Comparison of ENCODE assay signal across 8 cellular contexts in the genomic region with DNA sequence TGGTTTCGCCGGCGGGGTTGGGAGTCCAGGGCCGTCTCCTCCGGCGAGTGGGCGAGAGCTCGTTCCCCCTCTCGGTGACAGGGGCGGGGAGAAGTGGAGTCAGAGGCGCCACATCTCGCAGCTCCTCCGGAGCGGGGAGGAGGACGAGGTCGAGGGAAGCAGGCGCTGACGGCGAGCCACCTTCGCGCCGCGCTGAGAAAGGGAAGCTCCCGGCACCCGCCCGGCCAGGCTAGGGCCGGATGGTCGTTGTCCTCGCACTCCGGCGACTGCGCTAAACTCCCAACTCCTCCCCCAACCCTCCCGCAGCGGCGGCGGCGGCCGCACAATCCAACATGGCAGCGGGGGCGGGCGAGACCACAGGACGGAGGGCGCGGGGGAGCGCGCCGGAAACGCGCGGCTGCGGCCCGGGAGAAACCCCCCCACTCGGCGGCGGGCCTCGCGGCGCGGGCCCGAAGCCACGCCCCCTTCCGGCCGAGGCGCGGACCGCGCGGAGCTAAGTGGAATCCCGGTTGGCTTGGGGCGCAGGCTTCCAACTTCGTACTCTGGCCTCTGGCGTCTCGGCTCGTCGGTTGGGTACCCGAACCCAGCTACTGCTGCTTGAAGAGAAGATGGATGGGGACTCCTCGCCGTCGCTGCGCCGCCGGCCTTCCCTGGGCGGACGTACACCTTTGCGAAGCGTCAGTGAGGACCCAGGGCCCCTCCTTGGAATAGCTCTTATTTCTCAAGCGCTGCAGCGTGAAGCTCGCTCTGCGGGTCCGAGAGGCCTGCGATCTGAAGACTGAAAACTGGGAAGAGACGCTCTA. TPM values are rescaled to one million over a fixed set of nuclear protein-coding genes. Genes with fewer than 3 reads are reported as not detected.
DNase-seq lines count a peak whose midpoint lies in the region; ATAC-seq, FAIRE-seq and TF ChIP-seq lines count a peak whose summit lies in the region.

Gene WASL, minus strand, starts transcription at position 270 of the 803 bp plus-strand sequence. Its CDS starts 269 bp downstream, at position 1.

- peak; percentile 68 for ATAC-seq in HG03175 (IDR thresholded peaks at IDR 0.05; ENCODE audit: unreplicated experiment)

- H3K9me3 ChIP-seq in keratinocyte (ENCODE audit: control insufficient read depth, low read depth, low read length): no peaks in the 10 kb centered on the region

- dilution Hi-C loops in keratinocyte (cut with MboI; ENCODE audit: extremely low pct_ligation_motif_present, low sequenced_read_pairs): no loop called here

- DNase-seq in AG09309 (ENCODE audit: low read depth) (peak; percentile 55), NCI-H2227 treated with DMSO at 0.1 percent for 48 hours (lab: John Stamatoyannopoulos, UW) (peak; percentile 91), cerebellar nuclear complex (lab: John Stamatoyannopoulos, UW) (peak; percentile 18 to 70), keratinocyte (ENCODE audit: low read depth, low spot score) (peak; percentile 30)
- peak; percentile 93 for DNase-seq in activated CD4-positive, CD25-positive, alpha-beta regulatory T cell treated with anti-CD3 and anti-CD28 coated beads, Interleukin-2, amount 50 U/mL, for 72 hours
- peak; percentile 78 to 83 (median 83) for DNase-seq in stimulated activated CD4-positive, alpha-beta T cell treated with anti-CD3 and anti-CD28 coated beads, Interleukin-12 subunit alpha, Interleukin-12 subunit beta, amount 100 ng/mL, for 48 hours (ENCODE audit: low read depth in 2 of 3, low spot score in 1 of 3)

- H3K27me3 ChIP-seq in keratinocyte (ENCODE audit: control insufficient read depth, extremely low read depth, insufficient read depth, low read length): no peaks in the 10 kb centered on the region

- H3K36me3 ChIP-seq in keratinocyte (ENCODE audit: control insufficient read depth in 2 of 2, extremely low read depth in 1 of 2, insufficient read depth in 2 of 2, low read length in 2 of 2): no peaks in the 10 kb centered on the region

- no peak for TF ChIP-seq CTCF in AG09309 (IDR thresholded peaks at IDR 0.05; ENCODE audit: control insufficient read depth, insufficient read depth, low read depth, low read length, missing control alignments)
- no peak for TF ChIP-seq CTCF in keratinocyte (optimal IDR thresholded peaks at IDR 0.05 in 1 of 3, IDR thresholded peaks at IDR 0.05 in 1 of 3, conservative IDR thresholded peaks at IDR 0.05 in 1 of 3; ENCODE audit: extremely low read depth in 1 of 3, insufficient read depth in 2 of 3, low read length in 3 of 3)

- H3K4me3 ChIP-seq in AG09309 (ENCODE audit: control insufficient read depth, low read depth, low read length) (peak within 1 kb of the TSS; percentile 90), keratinocyte (ENCODE audit: control insufficient read depth in 2 of 3, extremely low read depth in 1 of 3, insufficient read depth in 2 of 3, low read depth in 1 of 3, low read length in 3 of 3) (peak within 1 kb of the TSS; percentile 68 to 89 (median 84))

- H3K9me1 ChIP-seq in keratinocyte (ENCODE audit: control insufficient read depth, extremely low read depth, insufficient read depth, low read length): no peaks in the 10 kb centered on the region

- peaks cover 10% of the 10 kb centered on the region for H4K20me1 ChIP-seq in keratinocyte (ENCODE audit: control insufficient read depth, extremely low read depth, insufficient read depth, low read length)

- peaks cover 58% of the 10 kb centered on the region for H3K79me2 ChIP-seq in keratinocyte (ENCODE audit: control insufficient read depth, insufficient read depth, low read length)

- peak; percentile 9 for FAIRE-seq in keratinocyte (lab: Jason Lieb, UNC)

- in situ Hi-C loops in GM18951 (cut with MboI; ENCODE audit: low sequenced_read_pairs, unreplicated experiment): no loop called here

- peak within 1 kb of the TSS; percentile 99 for H3K4me2 ChIP-seq in keratinocyte (ENCODE audit: control insufficient read depth, extremely low read depth, insufficient read depth, low read depth, low read length)

- H3K9ac ChIP-seq in keratinocyte (ENCODE audit: control insufficient read depth, extremely low read depth, insufficient read depth, low read length): peak within 1 kb of the TSS; percentile 98

- TF ChIP-seq POLR2A in GM18951 (IDR thresholded peaks at IDR 0.05; ENCODE audit: extremely low read depth, insufficient read depth, insufficient read length): peak; percentile 90

- peak within 1 kb of the TSS; percentile 98 for H3K27ac ChIP-seq in keratinocyte (ENCODE audit: control insufficient read depth, insufficient read depth, low read length)

- peak within 1 kb of the TSS; percentile 92 for H2AFZ ChIP-seq in keratinocyte (ENCODE audit: control insufficient read depth, low read length)

- H3K4me1 ChIP-seq in keratinocyte (ENCODE audit: control insufficient read depth, extremely low read depth, insufficient read depth, low read length): peaks cover 34% of the 10 kb centered on the region

RNA-seq across cellular contexts. Expression of gene WASL, which starts in this region (rescaled TPM):
- 9.5 to 17.5 TPM (median 15.9 TPM) in 3 replicates for polyA plus RNA-seq in keratinocyte
- 25.5 TPM for polyA plus RNA-seq in keratinocyte (2011; ENCODE audit: low read depth)
- polyA plus RNA-seq in keratinocyte (2011; cell fraction: cytosol; rRNA removed): 14.2 and 23.6 TPM in 2 replicates
- polyA plus RNA-seq in keratinocyte (2011; cell fraction: nucleus; rRNA removed): 12.6 and 15.4 TPM in 2 replicates
- polyA plus RNA-seq in keratinocyte (2012; ENCODE audit: low replicate concordance): 22.6 and 35.5 TPM in 2 replicates
- 6.2 to 11.4 TPM (median 6.9 TPM) in 3 replicates for polyA minus RNA-seq in keratinocyte
- polyA minus RNA-seq in keratinocyte (2011; cell fraction: cytosol; rRNA and poly(A)+ RNA removed): 9.4 TPM
- 10.4 and 19.6 TPM in 2 replicates for polyA minus RNA-seq in keratinocyte (2011; cell fraction: nucleus; rRNA and poly(A)+ RNA removed)

Comparison
In these comparisons a context has a peak if more than half of its experiments do, and no peak if none do; other contexts are left out.
1. Peak in every context shown above with its lines: DNase-seq, ATAC-seq, H3K4me3 ChIP-seq and H3K27ac ChIP-seq.
2. DNase-seq: peak in every context shown above with its lines; median percentile 93 in activated CD4-positive, CD25-positive, alpha-beta regulatory T cell treated with anti-CD3 and anti-CD28 coated beads, Interleukin-2, amount 50 U/mL, for 72 hours; 91 in NCI-H2227 treated with DMSO at 0.1 percent for 48 hours; 83 in stimulated activated CD4-positive, alpha-beta T cell treated with anti-CD3 and anti-CD28 coated beads, Interleukin-12 subunit alpha, Interleukin-12 subunit beta, amount 100 ng/mL, for 48 hours; 55 in AG09309; 44 in cerebellar nuclear complex; 30 in keratinocyte.